In genomic region chr2:15486770-15487169, GRCh38 we compare ENCODE assay signal across 2 cellular contexts.
TF ChIP-seq lines count a peak whose summit lies in the region.

No MANE protein-coding gene starts in this region.

TF ChIP-seq in HepG2, 621 proteins besides CTCF, POLR2A, EP300 and RAD21 (continues in another document):
- no peak for TF ChIP-seq ZBED4 (CRISPR knock-in tag; IDR thresholded peaks at IDR 0.05; ENCODE audit: borderline replicate concordance)
- TF ChIP-seq STAT6 (CRISPR knock-in tag; IDR thresholded peaks at IDR 0.05; ENCODE audit: borderline replicate concordance) = no peak
- TF ChIP-seq ZBTB2 (CRISPR knock-in tag; IDR thresholded peaks at IDR 0.05; ENCODE audit: low read depth) = no peak
- no peak for TF ChIP-seq GABPB1 (CRISPR knock-in tag; IDR thresholded peaks at IDR 0.05)
- no peak for TF ChIP-seq ZSCAN29 (CRISPR knock-in tag; conservative IDR thresholded peaks at IDR 0.05)
- no peak for TF ChIP-seq CBX5 (CRISPR knock-in tag; IDR thresholded peaks at IDR 0.05; ENCODE audit: borderline replicate concordance)
- no peak for TF ChIP-seq HOMEZ (CRISPR knock-in tag; IDR thresholded peaks at IDR 0.05; ENCODE audit: low read depth)
- TF ChIP-seq SP4 (CRISPR knock-in tag; IDR thresholded peaks at IDR 0.05) = no peak
- no peak for TF ChIP-seq RARG (CRISPR knock-in tag; IDR thresholded peaks at IDR 0.05; ENCODE audit: low read depth)
- peak; percentile 55; the same call in 1 of the 2 replicates for TF ChIP-seq MAFF (IDR thresholded peaks at IDR 0.05; ENCODE audit: low read depth, low read length)

TF ChIP-seq in K562, 482 proteins besides CTCF, POLR2A, EP300 and RAD21:
- TF ChIP-seq NR0B1 (IDR thresholded peaks at IDR 0.05; ENCODE audit: partially characterized antibody) (no peak), E2F8 (IDR thresholded peaks at IDR 0.05; ENCODE audit: low read depth, partially characterized antibody) (no peak), CHD1 (IDR thresholded peaks at IDR 0.05; ENCODE audit: low read length) (no peak), YY1 (IDR thresholded peaks at IDR 0.05; ENCODE audit: borderline replicate concordance in 1 of 3, control insufficient read depth in 1 of 3, extremely low read depth in 1 of 3, insufficient read depth in 3 of 3, insufficient read length in 1 of 3, insufficient replicate concordance in 2 of 3, low read depth in 1 of 3, low read length in 2 of 3) (no peak), MAFF (IDR thresholded peaks at IDR 0.05; ENCODE audit: low read length) (0 out of 2 replicates have a peak, but pooled peaks have one; percentile 4), CBFB (CRISPR knock-in tag; IDR thresholded peaks at IDR 0.05) (no peak), MNT (conservative IDR thresholded peaks at IDR 0.05) (no peak), DACH1 (IDR thresholded peaks at IDR 0.05; ENCODE audit: partially characterized antibody) (no peak), ZNF316 (IDR thresholded peaks at IDR 0.05) (peak; percentile 65), ZNF23 (CRISPR knock-in tag; IDR thresholded peaks at IDR 0.05) (no peak)
